10 cellular contexts compared by ENCODE assay signal in genomic region chrX:19964017-19964710, GRCh38. TPM values are rescaled to one million over a fixed set of nuclear protein-coding genes. Genes with fewer than 3 reads are reported as not detected.
DNase-seq lines count a peak whose midpoint lies in the region; ATAC-seq, FAIRE-seq and TF ChIP-seq lines count a peak whose summit lies in the region.
"Had no signal": no experiment of that assay in that cellular context is flagged by ENCODE, and none has a peak within 500 bp of the region (broad histone marks: within the 10 kb centered on the region; RNA-seq: fewer than 3 reads in every experiment).

No MANE protein-coding gene starts in this region.

- H3K27me3 ChIP-seq in foreskin keratinocyte = no peaks in the 10 kb centered on the region

- FAIRE-seq in GM12891 (lab: Jason Lieb, UNC) = peak; percentile 93

- H3K4me1 ChIP-seq in foreskin keratinocyte = no peaks in the 10 kb centered on the region

- no peak for TF ChIP-seq CTCF in foreskin keratinocyte (conservative IDR thresholded peaks at IDR 0.05)
- no peak for TF ChIP-seq CTCF in GM10266 (IDR thresholded peaks at IDR 0.05; ENCODE audit: control insufficient read depth, insufficient read depth, low read depth, missing control alignments)

- H3K27ac ChIP-seq in foreskin keratinocyte = no peak overlapping the region

- no peak for TF ChIP-seq POLR2A in GM12891 (IDR thresholded peaks at IDR 0.05; ENCODE audit: low read depth, low read length)

- ATAC-seq in GM21447 (IDR thresholded peaks at IDR 0.05; ENCODE audit: unreplicated experiment) = peak; percentile 67
- ATAC-seq in foreskin keratinocyte = peak; percentile 46

- DNase-seq in GM12891 (ENCODE audit: insufficient read length, low spot score) = peak; percentile 1
- DNase-seq in M059J (ENCODE audit: low read depth) = peak; percentile 43
- peak; percentile 13 to 28 for DNase-seq in foreskin keratinocyte
- no peak for DNase-seq in NCI-H2227 (lab: John Stamatoyannopoulos, UW; ENCODE audit: unreplicated experiment)
- no peak for DNase-seq in HPDE6-E6E7 (ENCODE audit: extremely low spot score)
- no peak for DNase-seq in GM10266 (ENCODE audit: extremely low spot score)
- no peak for DNase-seq in NCI-H446 treated with DMSO at 0.1 percent for 48 hours (lab: John Stamatoyannopoulos, UW)
- DNase-seq: dermis blood vessel endothelial cell, Kasumi-1 had no signal

TF ChIP-seq in GM12891, 5 proteins besides CTCF, POLR2A, EP300 and RAD21:
- no peak for TF ChIP-seq SPI1 (IDR thresholded peaks at IDR 0.05; ENCODE audit: low read depth, low read length)
TF ChIP-seq in GM12891: peak in this region for 0.

RNA-seq across cellular contexts. Expression of gene BCLAF3, which starts 26.7 kb away (rescaled TPM):
- 0.89 TPM for polyA plus RNA-seq in GM12891 (2012; ENCODE audit: low read depth, missing spikeins)
- total RNA-seq in M059J (2014; rRNA removed; shearing (Covaris generic)) = 3.2 and 5.1 TPM in 2 replicates
- 4.1 and 4.3 TPM in 2 replicates for total RNA-seq in foreskin keratinocyte
- polyA plus RNA-seq in foreskin keratinocyte = 1.2 and 1.6 TPM in 2 replicates

Comparison
In these comparisons a context has a peak if more than half of its experiments do, and no peak if none do; other contexts are left out.
1. DNase-seq: peak in GM12891 (single experiment), M059J (single experiment) and foreskin keratinocyte (2 of 2); none in NCI-H2227 (single experiment), HPDE6-E6E7 (single experiment), GM10266 (single experiment) and NCI-H446 treated with DMSO at 0.1 percent for 48 hours (single experiment).